In the genomic region with DNA sequence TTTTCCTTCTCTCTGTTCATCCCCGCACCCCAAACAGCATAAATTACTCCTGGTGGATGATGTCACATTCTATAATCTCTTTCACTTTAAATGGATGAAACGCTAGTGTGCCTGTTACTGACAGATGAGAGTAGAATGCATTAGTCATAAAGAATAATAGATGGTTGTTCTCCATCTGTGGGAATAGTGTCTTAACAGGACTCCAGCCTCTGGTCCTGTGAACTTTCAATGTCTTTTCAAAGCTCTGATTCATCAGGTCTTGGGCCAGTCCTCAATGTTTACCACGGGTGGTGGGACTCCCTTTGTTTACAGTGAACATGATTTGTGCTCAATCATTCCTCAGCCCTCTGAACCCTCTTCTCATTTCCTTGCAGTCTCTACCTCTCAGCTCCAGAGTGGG, we compare ENCODE assay signal across 13 cellular contexts.
DNase-seq lines count a peak whose midpoint lies in the region; FAIRE-seq and TF ChIP-seq lines count a peak whose summit lies in the region.
"Had no signal": no experiment of that assay in that cellular context is flagged by ENCODE, and none has a peak within 500 bp of the region (broad histone marks: within the 10 kb centered on the region; RNA-seq: fewer than 3 reads in every experiment).

No MANE protein-coding gene starts in this region.

- in situ Hi-C loops in HAP-1 (cut with MboI; ENCODE audit: low sequenced_read_pairs): no loop called here

- H3K27me3 ChIP-seq in HAP-1 (ENCODE audit: low read depth): no peaks in the 10 kb centered on the region
- H3K27me3 ChIP-seq: cardiac muscle cell, thyroid gland had no signal

- DNase-seq in DMS53 (lab: John Stamatoyannopoulos, UW): peak; percentile 13
- DNase-seq in DMS53 treated with DMSO at 0.1 percent for 48 hours (lab: John Stamatoyannopoulos, UW; ENCODE audit: unreplicated experiment): no peak
- peak; percentile 100 for DNase-seq in amniotic epithelial cell (ENCODE audit: low read depth)
- peak; percentile 51 for DNase-seq in globus pallidus (ENCODE audit: low spot score)
- DNase-seq in substantia nigra (lab: John Stamatoyannopoulos, UW): peak in 13 of 49 donors; percentile 3 to 37 (median 6)
- DNase-seq in GM12892 (ENCODE audit: insufficient read length): no peak
- no peak for DNase-seq in HAP-1 (ENCODE audit: low spot score in 2 of 2)
- no peak for DNase-seq in SIG-M5 treated with dmso at 0.1 percent for 504 hours (lab: John Stamatoyannopoulos, UW; ENCODE audit: unreplicated experiment)
- DNase-seq: activated CD8-positive, alpha-beta memory T cell treated with anti-CD3 and anti-CD28 coated beads, Interleukin-2, amount 10 ng/mL, durations not matched to agents 7 days and 5 days; thyroid gland had no signal

- H3K4me3 ChIP-seq in HAP-1: no peak overlapping the region
- H3K4me3 ChIP-seq: cardiac muscle cell, thyroid gland had no signal

- FAIRE-seq in GM12892 (lab: Jason Lieb, UNC): no peak
- FAIRE-seq: A204.1, GM19239 had no signal

- no peak for TF ChIP-seq POLR2A in GM12892 (IDR thresholded peaks at IDR 0.05; ENCODE audit: low read depth, low read length)

- H3K36me3 ChIP-seq in HAP-1 (replicated peaks): no peaks in the 10 kb centered on the region
- H3K36me3 ChIP-seq: cardiac muscle cell, thyroid gland had no signal

- no peaks in the 10 kb centered on the region for H3K9me3 ChIP-seq in HAP-1
- H3K9me3 ChIP-seq: thyroid gland had no signal

- 0 out of 2 replicates have a peak, but pooled peaks cover 2% of the 10 kb centered on the region for H3K4me1 ChIP-seq in HAP-1
- H3K4me1 ChIP-seq: thyroid gland had no signal

- H3K27ac ChIP-seq in substantia nigra (ENCODE audit: low read depth, low read length, poor library complexity, severe bottlenecking): peak overlapping the region; percentile 42
- H3K27ac ChIP-seq: cardiac muscle cell, thyroid gland had no signal

Comparison
In these comparisons a context has a peak if more than half of its experiments do, and no peak if none do; other contexts are left out.
1. DNase-seq: peak in DMS53 (single experiment), amniotic epithelial cell (single experiment) and globus pallidus (single experiment); none in DMS53 treated with DMSO at 0.1 percent for 48 hours (single experiment), GM12892 (single experiment), HAP-1 (0 of 2) and SIG-M5 treated with dmso at 0.1 percent for 504 hours (single experiment).